ENCODE assay signal across 12 cellular contexts in genomic region chrX:133698298-133698697, GRCh38.
DNase-seq lines count a peak whose midpoint lies in the region; ATAC-seq and TF ChIP-seq lines count a peak whose summit lies in the region.
"Had no signal": no experiment of that assay in that cellular context is flagged by ENCODE, and none has a peak within 500 bp of the region (broad histone marks: within the 10 kb centered on the region; RNA-seq: fewer than 3 reads in every experiment).

No MANE protein-coding gene starts in this region.

- H3K27ac ChIP-seq in HUES6 (ENCODE audit: low read depth, low read length) = peak overlapping the region; percentile 10; the same call in 1 of the 2 replicates
- H3K27ac ChIP-seq in WERI-Rb-1 = no peak overlapping the region
- H3K27ac ChIP-seq: gastrocnemius medialis had no signal

- no peak overlapping the region for H3K9ac ChIP-seq in HUES6 (ENCODE audit: low read length)

- DNase-seq in AG10803 (ENCODE audit: low read depth) (peak; percentile 3), brain pericyte (ENCODE audit: low read depth, low spot score) (peak; percentile 5), medulla oblongata (ENCODE audit: extremely low spot score) (peak; percentile 48), WERI-Rb-1 (no peak), GM10266 (ENCODE audit: extremely low spot score) (no peak)
- DNase-seq: activated CD4-positive, alpha-beta T cell treated with anti-CD3 and anti-CD28 coated beads, Interleukin-2, amount 10 ng/mL, durations not matched to agents 24 days and 14 days; gastrocnemius medialis; Right ventricle myocardium superior; stimulated activated CD4-positive, alpha-beta T cell treated with anti-CD3 and anti-CD28 coated beads, Interleukin-1b, Interleukin-23, amount 100 ng/mL, for 48 hours had no signal

- H3K4me1 ChIP-seq in HUES6 (ENCODE audit: control insufficient read depth, insufficient read depth, low read length) = peaks cover 40% of the 10 kb centered on the region
- H3K4me1 ChIP-seq: gastrocnemius medialis had no signal

- ATAC-seq in GM21717 (IDR thresholded peaks at IDR 0.05; ENCODE audit: unreplicated experiment) = no peak
- no peak for ATAC-seq in GM18909 (IDR thresholded peaks at IDR 0.05; ENCODE audit: poor library complexity, unreplicated experiment)
- ATAC-seq: gastrocnemius medialis had no signal

- H3K4me3 ChIP-seq in AG10803 (ENCODE audit: low read length) = no peak overlapping the region
- H3K4me3 ChIP-seq in HUES6 (ENCODE audit: low read depth, low read length) = 0 out of 2 replicates have a peak overlapping the region, but pooled peaks have one; percentile 2
- no peak overlapping the region for H3K4me3 ChIP-seq in WERI-Rb-1 (ENCODE audit: low read depth, low read length)
- H3K4me3 ChIP-seq: gastrocnemius medialis had no signal

- H3K27me3 ChIP-seq in HUES6 (ENCODE audit: control insufficient read depth, insufficient read depth, low read length) = no peaks in the 10 kb centered on the region; the same call in 1 of the 2 replicates
- H3K27me3 ChIP-seq in WERI-Rb-1 (ENCODE audit: insufficient read depth, low read depth, severe bottlenecking) = peaks cover 35% of the 10 kb centered on the region
- H3K27me3 ChIP-seq: gastrocnemius medialis had no signal

- H3K9me3 ChIP-seq in HUES6 (ENCODE audit: control insufficient read depth, insufficient read depth, low read depth, low read length) = no peaks in the 10 kb centered on the region; the same call in 1 of the 2 replicates
- no peaks in the 10 kb centered on the region for H3K9me3 ChIP-seq in WERI-Rb-1 (ENCODE audit: severe bottlenecking)
- H3K9me3 ChIP-seq: gastrocnemius medialis had no signal

- no peaks in the 10 kb centered on the region for H3K36me3 ChIP-seq in HUES6 (ENCODE audit: control insufficient read depth, insufficient read depth, low read length)
- H3K36me3 ChIP-seq in WERI-Rb-1 = no peaks in the 10 kb centered on the region
- H3K36me3 ChIP-seq: gastrocnemius medialis had no signal

- TF ChIP-seq CTCF in AG10803 (conservative IDR thresholded peaks at IDR 0.05; ENCODE audit: low read length) = no peak
- TF ChIP-seq CTCF in WERI-Rb-1 (IDR thresholded peaks at IDR 0.05; ENCODE audit: low read depth, low read length) = no peak
- TF ChIP-seq CTCF in GM10266 (IDR thresholded peaks at IDR 0.05; ENCODE audit: control insufficient read depth, insufficient read depth, low read depth, missing control alignments) = no peak

Comparison
In these comparisons a context has a peak if more than half of its experiments do, and no peak if none do; other contexts are left out.
1. DNase-seq: peak in AG10803 (single experiment), brain pericyte (single experiment) and medulla oblongata (single experiment); none in WERI-Rb-1 (single experiment) and GM10266 (single experiment).